Comparison of ENCODE assay signal across 1 cellular context in genomic region chrX:132489256-132490085, GRCh38.
TF ChIP-seq lines count a peak whose summit lies in the region.

No MANE protein-coding gene starts in this region.

TF ChIP-seq in endothelial cell of umbilical vein, 7 proteins besides CTCF, POLR2A, EP300 and RAD21 (continued from another document):
- TF ChIP-seq EZH2 (IDR thresholded peaks at IDR 0.05; ENCODE audit: borderline replicate concordance, low read depth, low read length, severe bottlenecking), result no peak
- TF ChIP-seq GATA2 (IDR thresholded peaks at IDR 0.05; ENCODE audit: insufficient read depth, insufficient read length, low read depth, low read length), result no peak
- no peak for TF ChIP-seq MAX (IDR thresholded peaks at IDR 0.05; ENCODE audit: insufficient read depth, insufficient read length)
